In the genomic region with DNA sequence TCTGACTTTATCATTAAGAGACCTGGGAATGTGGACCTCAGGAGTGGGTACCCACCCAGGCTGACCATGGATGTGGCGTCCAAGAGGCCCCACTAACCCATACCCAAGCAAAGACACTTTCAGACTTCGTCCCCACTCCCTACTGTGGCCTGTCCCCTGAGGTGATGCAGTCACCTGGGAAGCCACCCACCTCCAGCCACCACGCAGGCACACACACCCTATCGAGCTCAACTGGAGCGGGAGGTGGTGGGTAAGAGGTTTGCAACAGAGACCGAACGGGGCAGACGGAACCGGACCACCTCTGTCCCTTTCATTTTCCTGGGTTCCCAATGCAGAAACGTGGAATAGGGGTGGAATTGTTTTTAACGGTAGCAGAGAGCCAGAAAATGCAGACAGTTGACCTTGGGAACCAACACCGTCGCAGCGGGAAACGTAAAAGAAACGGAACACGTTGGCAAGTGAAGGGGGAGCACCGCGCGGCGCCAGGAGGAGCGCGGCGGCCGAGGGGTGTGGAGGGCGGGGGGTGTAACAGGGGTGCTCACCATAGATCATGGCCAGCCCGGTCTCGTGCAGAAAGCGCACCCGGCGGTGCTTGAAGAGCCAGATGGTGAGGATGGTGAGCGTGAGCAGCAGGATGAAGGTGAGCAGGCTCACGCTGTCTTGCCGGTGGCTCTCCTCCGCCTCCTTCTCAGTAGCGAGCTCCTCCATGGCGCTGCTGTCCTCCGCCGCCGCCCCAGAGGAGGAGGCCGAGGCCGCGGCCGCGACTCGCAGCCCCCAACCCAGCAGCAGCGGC, we compare ENCODE assay signal across 8 cellular contexts. TPM values are rescaled to one million over a fixed set of nuclear protein-coding genes. Genes with fewer than 3 reads are reported as not detected.
DNase-seq lines count a peak whose midpoint lies in the region; ATAC-seq and TF ChIP-seq lines count a peak whose summit lies in the region.

No MANE protein-coding gene starts in this region.

- no TSS peak for BruUV-seq in MCF 10A (replicated peaks; lab: Mats Ljungman, UMichigan)

- POLR2A ChIA-PET in MCF 10A (lab: Yijun Ruan, JAX): interaction anchor here (0.7 to 2.5 kb wide), 12 partner anchors 11 to 433 kb away, joined by 3 to 15 read pairs (median 4); a partner anchor contains a TSS

- H3K4me1 Mint-ChIP-seq in MCF 10A (ENCODE audit: insufficient read depth, unreplicated experiment): no peaks in the 10 kb centered on the region
- peaks cover 12% of the 10 kb centered on the region for H3K4me1 Mint-ChIP-seq in stimulated activated effector memory CD8-positive, alpha-beta T cell treated with anti-CD3 and anti-CD28 coated beads, Interleukin-12 subunit alpha, Interleukin-12 subunit beta, amount 100 ng/mL, for 72 hours

- TF ChIP-seq RAD21 in liver (IDR thresholded peaks at IDR 0.05): no peak

- peak overlapping the region; percentile 25 to 50 for H3K27ac ChIP-seq in liver (ENCODE audit: low read depth in 1 of 2, low read length in 2 of 2)

- H3K4me3 ChIP-seq in liver (ENCODE audit: low read depth in 1 of 3, low read length in 3 of 3): peak overlapping the region; percentile 41 to 77 (median 77)

- H3K27me3 ChIP-seq in liver (ENCODE audit: control insufficient read depth in 4 of 4, insufficient read depth in 4 of 4, low read length in 3 of 4): peaks cover 0 to 2% (median 0%) of the 10 kb centered on the region in 4 donors

- no peaks in the 10 kb centered on the region for H3K9me3 ChIP-seq in liver (ENCODE audit: control insufficient read depth in 4 of 4, low read length in 3 of 4)

- intact Hi-C loops in MCF 10A (cut with micrococcal nuclease): loop anchor here (5.0 kb wide), 1 partner anchor 106 kb away; no protein-coding TSS in a partner anchor

- TF ChIP-seq POLR2A in Raji (IDR thresholded peaks at IDR 0.05; ENCODE audit: insufficient read depth, low read depth, low read length): 0 out of 2 replicates have a peak, but pooled peaks have one; percentile 25

- H3K36me3 Mint-ChIP-seq in MCF 10A (ENCODE audit: insufficient read depth, unreplicated experiment): peaks cover 6% of the 10 kb centered on the region
- peaks cover 6% of the 10 kb centered on the region for H3K36me3 Mint-ChIP-seq in stimulated activated effector memory CD8-positive, alpha-beta T cell treated with anti-CD3 and anti-CD28 coated beads, Interleukin-12 subunit alpha, Interleukin-12 subunit beta, amount 100 ng/mL, for 72 hours

- no peak for TF ChIP-seq CTCF in MCF 10A (IDR thresholded peaks at IDR 0.05; ENCODE audit: unreplicated experiment)
- no peak for TF ChIP-seq CTCF in liver (IDR thresholded peaks at IDR 0.05; ENCODE audit: low read depth, low read length, missing input control)

- 6% methylated on average over 47 of the region's 47 CpGs for WGBS in liver

- peak overlapping the region; percentile 74 for H3K4me3 Mint-ChIP-seq in MCF 10A (ENCODE audit: unreplicated experiment)
- H3K4me3 Mint-ChIP-seq in stimulated activated effector memory CD8-positive, alpha-beta T cell treated with anti-CD3 and anti-CD28 coated beads, Interleukin-12 subunit alpha, Interleukin-12 subunit beta, amount 100 ng/mL, for 72 hours: peak overlapping the region; percentile 90

- H3K27ac Mint-ChIP-seq in MCF 10A (ENCODE audit: low read depth, unreplicated experiment): peak overlapping the region; percentile 24
- H3K27ac Mint-ChIP-seq in stimulated activated effector memory CD8-positive, alpha-beta T cell treated with anti-CD3 and anti-CD28 coated beads, Interleukin-12 subunit alpha, Interleukin-12 subunit beta, amount 100 ng/mL, for 72 hours: peak overlapping the region; percentile 79

- peaks cover 0 to 8% (median 3%) of the 10 kb centered on the region in 4 donors for H3K4me1 ChIP-seq in liver (ENCODE audit: control insufficient read depth in 4 of 4, insufficient read depth in 4 of 4, low read length in 3 of 4)

- no peaks in the 10 kb centered on the region for H3K36me3 ChIP-seq in liver (ENCODE audit: control insufficient read depth in 4 of 4, insufficient read depth in 3 of 4, low read depth in 1 of 4, low read length in 3 of 4)

- DNase-seq in DMS 273 (lab: John Stamatoyannopoulos, UW; ENCODE audit: unreplicated experiment) (peak; percentile 78), DMS 273 treated with DMSO at 0.1 percent for 48 hours (lab: John Stamatoyannopoulos, UW) (no peak), MCF 10A (ENCODE audit: unreplicated experiment) (peak; percentile 17), SKM-1 treated with dmso at 0.1 percent for 144 hours (lab: John Stamatoyannopoulos, UW; ENCODE audit: unreplicated experiment) (no peak)
- peak in 1 of 2 donors; percentile 56 for DNase-seq in stimulated activated effector memory CD8-positive, alpha-beta T cell treated with anti-CD3 and anti-CD28 coated beads, Interleukin-12 subunit alpha, Interleukin-12 subunit beta, amount 100 ng/mL, for 72 hours (ENCODE audit: low spot score in 2 of 2)

- CTCF ChIA-PET in MCF 10A (lab: Yijun Ruan, JAX): interaction anchor here (0.6 to 1.4 kb wide), 16 partner anchors 10 to 336 kb away, joined by 3 to 5 read pairs (median 3); no protein-coding TSS in a partner anchor

- H3K27me3 Mint-ChIP-seq in MCF 10A (ENCODE audit: insufficient read depth, unreplicated experiment): no peaks in the 10 kb centered on the region

- ATAC-seq in HG02973 (IDR thresholded peaks at IDR 0.05; ENCODE audit: unreplicated experiment): peak; percentile 29
- ATAC-seq in stimulated activated effector memory CD8-positive, alpha-beta T cell treated with anti-CD3 and anti-CD28 coated beads, Interleukin-12 subunit alpha, Interleukin-12 subunit beta, amount 100 ng/mL, for 72 hours: peak; percentile 53

- H3K9me3 Mint-ChIP-seq in MCF 10A (ENCODE audit: unreplicated experiment): no peaks in the 10 kb centered on the region
- H3K9me3 Mint-ChIP-seq in stimulated activated effector memory CD8-positive, alpha-beta T cell treated with anti-CD3 and anti-CD28 coated beads, Interleukin-12 subunit alpha, Interleukin-12 subunit beta, amount 100 ng/mL, for 72 hours: no peaks in the 10 kb centered on the region

- peak overlapping the region in 1 of 2 donors; percentile 13 for H3K9ac ChIP-seq in liver (ENCODE audit: low read depth in 1 of 2, low read length in 2 of 2)

TF ChIP-seq in liver, 16 proteins besides CTCF, POLR2A, EP300 and RAD21 (continues in another document):
- TF ChIP-seq JUND (IDR thresholded peaks at IDR 0.05): no peak
- TF ChIP-seq, protein P1, sequence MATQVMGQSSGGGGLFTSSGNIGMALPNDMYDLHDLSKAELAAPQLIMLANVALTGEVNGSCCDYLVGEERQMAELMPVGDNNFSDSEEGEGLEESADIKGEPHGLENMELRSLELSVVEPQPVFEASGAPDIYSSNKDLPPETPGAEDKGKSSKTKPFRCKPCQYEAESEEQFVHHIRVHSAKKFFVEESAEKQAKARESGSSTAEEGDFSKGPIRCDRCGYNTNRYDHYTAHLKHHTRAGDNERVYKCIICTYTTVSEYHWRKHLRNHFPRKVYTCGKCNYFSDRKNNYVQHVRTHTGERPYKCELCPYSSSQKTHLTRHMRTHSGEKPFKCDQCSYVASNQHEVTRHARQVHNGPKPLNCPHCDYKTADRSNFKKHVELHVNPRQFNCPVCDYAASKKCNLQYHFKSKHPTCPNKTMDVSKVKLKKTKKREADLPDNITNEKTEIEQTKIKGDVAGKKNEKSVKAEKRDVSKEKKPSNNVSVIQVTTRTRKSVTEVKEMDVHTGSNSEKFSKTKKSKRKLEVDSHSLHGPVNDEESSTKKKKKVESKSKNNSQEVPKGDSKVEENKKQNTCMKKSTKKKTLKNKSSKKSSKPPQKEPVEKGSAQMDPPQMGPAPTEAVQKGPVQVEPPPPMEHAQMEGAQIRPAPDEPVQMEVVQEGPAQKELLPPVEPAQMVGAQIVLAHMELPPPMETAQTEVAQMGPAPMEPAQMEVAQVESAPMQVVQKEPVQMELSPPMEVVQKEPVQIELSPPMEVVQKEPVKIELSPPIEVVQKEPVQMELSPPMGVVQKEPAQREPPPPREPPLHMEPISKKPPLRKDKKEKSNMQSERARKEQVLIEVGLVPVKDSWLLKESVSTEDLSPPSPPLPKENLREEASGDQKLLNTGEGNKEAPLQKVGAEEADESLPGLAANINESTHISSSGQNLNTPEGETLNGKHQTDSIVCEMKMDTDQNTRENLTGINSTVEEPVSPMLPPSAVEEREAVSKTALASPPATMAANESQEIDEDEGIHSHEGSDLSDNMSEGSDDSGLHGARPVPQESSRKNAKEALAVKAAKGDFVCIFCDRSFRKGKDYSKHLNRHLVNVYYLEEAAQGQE (IDR thresholded peaks at IDR 0.05): no peak
- TF ChIP-seq, protein P2, sequence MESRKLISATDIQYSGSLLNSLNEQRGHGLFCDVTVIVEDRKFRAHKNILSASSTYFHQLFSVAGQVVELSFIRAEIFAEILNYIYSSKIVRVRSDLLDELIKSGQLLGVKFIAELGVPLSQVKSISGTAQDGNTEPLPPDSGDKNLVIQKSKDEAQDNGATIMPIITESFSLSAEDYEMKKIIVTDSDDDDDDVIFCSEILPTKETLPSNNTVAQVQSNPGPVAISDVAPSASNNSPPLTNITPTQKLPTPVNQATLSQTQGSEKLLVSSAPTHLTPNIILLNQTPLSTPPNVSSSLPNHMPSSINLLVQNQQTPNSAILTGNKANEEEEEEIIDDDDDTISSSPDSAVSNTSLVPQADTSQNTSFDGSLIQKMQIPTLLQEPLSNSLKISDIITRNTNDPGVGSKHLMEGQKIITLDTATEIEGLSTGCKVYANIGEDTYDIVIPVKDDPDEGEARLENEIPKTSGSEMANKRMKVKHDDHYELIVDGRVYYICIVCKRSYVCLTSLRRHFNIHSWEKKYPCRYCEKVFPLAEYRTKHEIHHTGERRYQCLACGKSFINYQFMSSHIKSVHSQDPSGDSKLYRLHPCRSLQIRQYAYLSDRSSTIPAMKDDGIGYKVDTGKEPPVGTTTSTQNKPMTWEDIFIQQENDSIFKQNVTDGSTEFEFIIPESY (IDR thresholded peaks at IDR 0.05): no peak
- TF ChIP-seq, protein P3, sequence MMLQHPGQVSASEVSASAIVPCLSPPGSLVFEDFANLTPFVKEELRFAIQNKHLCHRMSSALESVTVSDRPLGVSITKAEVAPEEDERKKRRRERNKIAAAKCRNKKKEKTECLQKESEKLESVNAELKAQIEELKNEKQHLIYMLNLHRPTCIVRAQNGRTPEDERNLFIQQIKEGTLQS (IDR thresholded peaks at IDR 0.05): no peak
- TF ChIP-seq RXRA (IDR thresholded peaks at IDR 0.05): no peak
- no peak for TF ChIP-seq EGR1 (IDR thresholded peaks at IDR 0.05; ENCODE audit: low read depth in 2 of 2)
- TF ChIP-seq FOXA1 (IDR thresholded peaks at IDR 0.05): no peak
- TF ChIP-seq SP1 (IDR thresholded peaks at IDR 0.05): no peak
- TF ChIP-seq NR2F2 (IDR thresholded peaks at IDR 0.05): no peak
- no peak for TF ChIP-seq HNF4G (IDR thresholded peaks at IDR 0.05)
- TF ChIP-seq GABPA (IDR thresholded peaks at IDR 0.05 in 1 of 2, conservative IDR thresholded peaks at IDR 0.05 in 1 of 2): no peak
- TF ChIP-seq FOXA2 (IDR thresholded peaks at IDR 0.05): no peak
- TF ChIP-seq TAF1 (conservative IDR thresholded peaks at IDR 0.05): no peak
- TF ChIP-seq HNF4A (conservative IDR thresholded peaks at IDR 0.05): no peak
- TF ChIP-seq YY1 (IDR thresholded peaks at IDR 0.05): no peak

RNA-seq across cellular contexts. Expression of a gene that starts 0.6 kb away (rescaled TPM):
- total RNA-seq in MCF 10A (2022) (28.3 and 29.3 TPM in 2 replicates), liver (10 to 100 TPM in 1 of 2 donors, 1 to 10 TPM in 1; 2.6 to 13.2 TPM)
- polyA plus RNA-seq in liver: 1 to 10 TPM; 2.3 to 3.6 TPM

Comparison
In these comparisons a context has a peak if more than half of its experiments do, and no peak if none do; other contexts are left out.
1. DNase-seq: peak in DMS 273 (single experiment) and MCF 10A (single experiment); none in DMS 273 treated with DMSO at 0.1 percent for 48 hours (single experiment) and SKM-1 treated with dmso at 0.1 percent for 144 hours (single experiment).